Comparison of ENCODE assay signal across 15 cellular contexts in the genomic region with DNA sequence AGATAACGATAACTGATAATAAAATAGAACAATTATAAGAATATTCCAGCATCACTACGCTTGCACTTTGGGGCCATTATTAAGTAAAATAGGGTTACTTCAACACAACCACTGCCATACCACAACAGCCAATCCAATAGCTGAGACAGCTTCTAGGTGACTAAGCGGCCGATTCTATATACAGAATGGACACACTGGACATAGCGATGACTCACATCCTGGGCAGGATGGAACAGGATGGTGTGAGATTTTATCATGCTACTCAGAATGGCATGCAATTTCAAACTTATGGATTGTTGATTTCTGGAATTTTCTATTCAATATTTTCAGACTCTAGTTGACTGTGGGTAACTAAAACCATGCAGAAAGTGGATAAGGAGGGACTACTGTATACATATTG.
DNase-seq lines count a peak whose midpoint lies in the region; ATAC-seq, FAIRE-seq and TF ChIP-seq lines count a peak whose summit lies in the region.
"Had no signal": no experiment of that assay in that cellular context is flagged by ENCODE, and none has a peak within 500 bp of the region (broad histone marks: within the 10 kb centered on the region; RNA-seq: fewer than 3 reads in every experiment).

No MANE protein-coding gene starts in this region.

- POLR2A ChIA-PET in HepG2 (lab: Yijun Ruan, JAX) = no interaction called here

- H3K27me3 ChIP-seq in HepG2 (ENCODE audit: control insufficient read depth in 1 of 2, insufficient read depth in 2 of 2, low read length in 2 of 2) (no peaks in the 10 kb centered on the region), right lobe of liver (no peaks in the 10 kb centered on the region), adipocyte (replicated peaks; ENCODE audit: control insufficient read depth, insufficient read depth, low read length) (no peaks in the 10 kb centered on the region), foreskin keratinocyte (no peaks in the 10 kb centered on the region), pancreas (no peaks in the 10 kb centered on the region), right atrium auricular region (no peaks in the 10 kb centered on the region)
- H3K27me3 ChIP-seq: dorsolateral prefrontal cortex had no signal

- no peak for TF ChIP-seq POLR2A in HepG2 (IDR thresholded peaks at IDR 0.05; ENCODE audit: insufficient read depth in 1 of 2, low read depth in 2 of 2, low read length in 2 of 2)
- no peak for TF ChIP-seq POLR2A in right lobe of liver (IDR thresholded peaks at IDR 0.05)

- DNase-seq in HepG2 (ENCODE audit: low spot score) (no peak), right lobe of liver (no peak), adipocyte (ENCODE audit: low read depth) (peak; percentile 80), foreskin keratinocyte (peak; percentile 77 to 90), pancreas (no peak), right atrium auricular region (ENCODE audit: low spot score) (no peak)
- no peak for DNase-seq in activated T-cell treated with anti-CD3 and anti-CD28 coated beads, Interleukin-2, amount 50 U/mL, for 4 hours
- DNase-seq: 8988T; activated CD4-positive, alpha-beta T cell treated with anti-CD3 and anti-CD28 coated beads for 1 hour; dorsolateral prefrontal cortex; KBM-7; naive thymus-derived CD4-positive, alpha-beta T cell; SHP77; stimulated activated CD4-positive, alpha-beta T cell treated with anti-CD3 and anti-CD28 coated beads, Interleukin-15, amount 100 ng/mL, for 24 hours had no signal

- BruUV-seq in HepG2 (replicated peaks; lab: Mats Ljungman, UMichigan) = no TSS peak

- H2AFZ ChIP-seq in HepG2 (ENCODE audit: low read length) = no peak overlapping the region

- H4K20me1 ChIP-seq in HepG2 (ENCODE audit: insufficient read depth, low read length) = no peaks in the 10 kb centered on the region

- no peak overlapping the region for H3K9ac ChIP-seq in HepG2 (ENCODE audit: insufficient read depth, low read depth, low read length)
- H3K9ac ChIP-seq in adipocyte (ENCODE audit: low read length) = no peak overlapping the region

- no peak overlapping the region for H3K27ac ChIP-seq in HepG2 (ENCODE audit: extremely low read length, insufficient read depth, low read length)
- H3K27ac ChIP-seq in right lobe of liver = no peak overlapping the region
- no peak overlapping the region for H3K27ac ChIP-seq in foreskin keratinocyte
- H3K27ac ChIP-seq in pancreas = no peak overlapping the region
- no peak overlapping the region for H3K27ac ChIP-seq in right atrium auricular region
- H3K27ac ChIP-seq: dorsolateral prefrontal cortex had no signal

- WGBS in HepG2 (ENCODE audit: low lambda C conversion rate) = 94% methylated on average over 5 of the region's 5 CpGs
- WGBS in right lobe of liver (ENCODE audit: insufficient coverage, low coverage, low lambda C conversion rate, missing lambda C conversion rate) = 88% methylated on average over 5 of the region's 5 CpGs
- WGBS in pancreas, 2 donors = 96 to 98% methylated on average over 5 of the region's 5 CpGs

- H3K36me3 Mint-ChIP-seq in activated T-cell treated with anti-CD3 and anti-CD28 coated beads, Interleukin-2, amount 50 U/mL, for 4 hours (ENCODE audit: insufficient read depth) = no peaks in the 10 kb centered on the region

- H3K9me3 Mint-ChIP-seq in activated T-cell treated with anti-CD3 and anti-CD28 coated beads, Interleukin-2, amount 50 U/mL, for 4 hours = no peaks in the 10 kb centered on the region

- H3K9me3 ChIP-seq in HepG2 (ENCODE audit: low read length) (no peaks in the 10 kb centered on the region), right lobe of liver (no peaks in the 10 kb centered on the region), adipocyte (ENCODE audit: control insufficient read depth, low read length) (no peaks in the 10 kb centered on the region), pancreas (no peaks in the 10 kb centered on the region), right atrium auricular region (no peaks in the 10 kb centered on the region)

- H3K36me3 ChIP-seq in HepG2 (replicated peaks in 1 of 2; ENCODE audit: control insufficient read depth in 1 of 2, insufficient read depth in 2 of 2, low read length in 2 of 2) (no peaks in the 10 kb centered on the region), right lobe of liver (no peaks in the 10 kb centered on the region), adipocyte (ENCODE audit: control insufficient read depth, insufficient read depth, low read length, severe bottlenecking) (no peaks in the 10 kb centered on the region), pancreas (no peaks in the 10 kb centered on the region), right atrium auricular region (no peaks in the 10 kb centered on the region)

- H3K4me3 Mint-ChIP-seq in activated T-cell treated with anti-CD3 and anti-CD28 coated beads, Interleukin-2, amount 50 U/mL, for 4 hours = no peak overlapping the region
- H3K4me3 Mint-ChIP-seq: naive thymus-derived CD4-positive, alpha-beta T cell had no signal

- no peaks in the 10 kb centered on the region for H3K27me3 Mint-ChIP-seq in activated T-cell treated with anti-CD3 and anti-CD28 coated beads, Interleukin-2, amount 50 U/mL, for 4 hours (ENCODE audit: low read depth)
- H3K27me3 Mint-ChIP-seq: naive thymus-derived CD4-positive, alpha-beta T cell had no signal

- in situ Hi-C loops in HepG2 (cut with HindIII; ENCODE audit: extremely low pct_ligation_motif_present, low pct_unique_long_range_greater_than_20kb) = no loop called here

- no peak for FAIRE-seq in HepG2 (lab: Jason Lieb, UNC)
- no peak for FAIRE-seq in pancreas (lab: Jason Lieb, UNC)

- H3K4me1 Mint-ChIP-seq in activated T-cell treated with anti-CD3 and anti-CD28 coated beads, Interleukin-2, amount 50 U/mL, for 4 hours (ENCODE audit: low read depth) = no peaks in the 10 kb centered on the region
- H3K4me1 Mint-ChIP-seq: naive thymus-derived CD4-positive, alpha-beta T cell had no signal

- no peak for TF ChIP-seq RAD21 in HepG2 (CRISPR knock-in tag; IDR thresholded peaks at IDR 0.05)

- TF ChIP-seq CTCF in HepG2 (CRISPR knock-in tag; IDR thresholded peaks at IDR 0.05) (no peak), right lobe of liver (IDR thresholded peaks at IDR 0.05) (no peak), foreskin keratinocyte (conservative IDR thresholded peaks at IDR 0.05) (no peak), pancreas (IDR thresholded peaks at IDR 0.05) (no peak), right atrium auricular region (IDR thresholded peaks at IDR 0.05) (no peak)

- no peak overlapping the region for H3K4me2 ChIP-seq in HepG2 (ENCODE audit: low read depth, low read length)

- H3K79me2 ChIP-seq in HepG2 (ENCODE audit: insufficient read depth, low read length) = no peaks in the 10 kb centered on the region

- H3K4me3 ChIP-seq in HepG2 (replicated peaks in 1 of 3; ENCODE audit: insufficient read depth in 1 of 3, low read depth in 2 of 3, low read length in 3 of 3) = no peak overlapping the region
- H3K4me3 ChIP-seq in right lobe of liver = no peak overlapping the region
- no peak overlapping the region for H3K4me3 ChIP-seq in adipocyte (ENCODE audit: low read length)
- H3K4me3 ChIP-seq in pancreas = no peak overlapping the region
- no peak overlapping the region for H3K4me3 ChIP-seq in right atrium auricular region
- H3K4me3 ChIP-seq: dorsolateral prefrontal cortex had no signal

- CTCF ChIA-PET in HepG2 (lab: Yijun Ruan, JAX; ENCODE audit: low intra/inter-chr PET ratio, low total read pairs) = no interaction called here

- peaks cover under 1% of the 10 kb centered on the region; the same call in 1 of the 2 replicates for H3K4me1 ChIP-seq in HepG2 (ENCODE audit: insufficient read depth, low read length)
- no peaks in the 10 kb centered on the region for H3K4me1 ChIP-seq in right lobe of liver
- H3K4me1 ChIP-seq in adipocyte (ENCODE audit: control insufficient read depth, insufficient read depth, low read length) = no peaks in the 10 kb centered on the region
- H3K4me1 ChIP-seq in foreskin keratinocyte = peaks cover 12% of the 10 kb centered on the region
- H3K4me1 ChIP-seq in pancreas = no peaks in the 10 kb centered on the region
- no peaks in the 10 kb centered on the region for H3K4me1 ChIP-seq in right atrium auricular region

- no peak for TF ChIP-seq EP300 in HepG2 (IDR thresholded peaks at IDR 0.05; ENCODE audit: low read depth in 2 of 2, low read length in 2 of 2)
- no peak for TF ChIP-seq EP300 in HepG2 (CRISPR knock-in tag; IDR thresholded peaks at IDR 0.05; ENCODE audit: borderline replicate concordance)

- ATAC-seq in HepG2 (no peak), right lobe of liver (no peak), foreskin keratinocyte (peak; percentile 97), pancreas (no peak), HG03159 (IDR thresholded peaks at IDR 0.05; ENCODE audit: unreplicated experiment) (no peak)
- no peak for ATAC-seq in activated T-cell treated with anti-CD3 and anti-CD28 coated beads, Interleukin-2, amount 50 U/mL, for 4 hours
- ATAC-seq: naive thymus-derived CD4-positive, alpha-beta T cell had no signal

- intact Hi-C loops in HepG2 (cut with micrococcal nuclease; ENCODE audit: unreplicated experiment) = no loop called here
- intact Hi-C loops in right lobe of liver (cut with DNase I) = no loop called here
- intact Hi-C loops in pancreas (cut with DNase I) = no loop called here

TF ChIP-seq in HepG2, 621 proteins besides CTCF, POLR2A, EP300 and RAD21 (continues in another document):
- TF ChIP-seq, protein P1, sequence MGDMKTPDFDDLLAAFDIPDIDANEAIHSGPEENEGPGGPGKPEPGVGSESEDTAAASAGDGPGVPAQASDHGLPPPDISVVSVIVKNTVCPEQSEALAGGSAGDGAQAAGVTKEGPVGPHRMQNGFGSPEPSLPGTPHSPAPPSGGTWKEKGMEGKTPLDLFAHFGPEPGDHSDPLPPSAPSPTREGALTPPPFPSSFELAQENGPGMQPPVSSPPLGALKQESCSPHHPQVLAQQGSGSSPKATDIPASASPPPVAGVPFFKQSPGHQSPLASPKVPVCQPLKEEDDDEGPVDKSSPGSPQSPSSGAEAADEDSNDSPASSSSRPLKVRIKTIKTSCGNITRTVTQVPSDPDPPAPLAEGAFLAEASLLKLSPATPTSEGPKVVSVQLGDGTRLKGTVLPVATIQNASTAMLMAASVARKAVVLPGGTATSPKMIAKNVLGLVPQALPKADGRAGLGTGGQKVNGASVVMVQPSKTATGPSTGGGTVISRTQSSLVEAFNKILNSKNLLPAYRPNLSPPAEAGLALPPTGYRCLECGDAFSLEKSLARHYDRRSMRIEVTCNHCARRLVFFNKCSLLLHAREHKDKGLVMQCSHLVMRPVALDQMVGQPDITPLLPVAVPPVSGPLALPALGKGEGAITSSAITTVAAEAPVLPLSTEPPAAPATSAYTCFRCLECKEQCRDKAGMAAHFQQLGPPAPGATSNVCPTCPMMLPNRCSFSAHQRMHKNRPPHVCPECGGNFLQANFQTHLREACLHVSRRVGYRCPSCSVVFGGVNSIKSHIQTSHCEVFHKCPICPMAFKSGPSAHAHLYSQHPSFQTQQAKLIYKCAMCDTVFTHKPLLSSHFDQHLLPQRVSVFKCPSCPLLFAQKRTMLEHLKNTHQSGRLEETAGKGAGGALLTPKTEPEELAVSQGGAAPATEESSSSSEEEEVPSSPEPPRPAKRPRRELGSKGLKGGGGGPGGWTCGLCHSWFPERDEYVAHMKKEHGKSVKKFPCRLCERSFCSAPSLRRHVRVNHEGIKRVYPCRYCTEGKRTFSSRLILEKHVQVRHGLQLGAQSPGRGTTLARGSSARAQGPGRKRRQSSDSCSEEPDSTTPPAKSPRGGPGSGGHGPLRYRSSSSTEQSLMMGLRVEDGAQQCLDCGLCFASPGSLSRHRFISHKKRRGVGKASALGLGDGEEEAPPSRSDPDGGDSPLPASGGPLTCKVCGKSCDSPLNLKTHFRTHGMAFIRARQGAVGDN (CRISPR knock-in tag; IDR thresholded peaks at IDR 0.05) = no peak

Comparison
In these comparisons a context has a peak if more than half of its experiments do, and no peak if none do; other contexts are left out.
1. DNase-seq: peak in adipocyte (single experiment) and foreskin keratinocyte (2 of 2); none in HepG2 (single experiment), right lobe of liver (0 of 3), pancreas (0 of 6), activated T-cell treated with anti-CD3 and anti-CD28 coated beads, Interleukin-2, amount 50 U/mL, for 4 hours (single experiment) and right atrium auricular region (single experiment).